Comparison of ENCODE assay signal across 7 cellular contexts in genomic region chr7:38368191-38368605, GRCh38.
DNase-seq lines count a peak whose midpoint lies in the region; ATAC-seq, FAIRE-seq and TF ChIP-seq lines count a peak whose summit lies in the region.

No MANE protein-coding gene starts in this region.

- peak; percentile 51 to 74 for TF ChIP-seq RAD21 in liver (IDR thresholded peaks at IDR 0.05)

- no peaks in the 10 kb centered on the region for H3K9me3 ChIP-seq in liver (ENCODE audit: control insufficient read depth in 4 of 4, low read length in 3 of 4)

- TF ChIP-seq CTCF in WI38 (IDR thresholded peaks at IDR 0.05; ENCODE audit: low read depth, low read length) (peak; percentile 65), cardiac fibroblast (IDR thresholded peaks at IDR 0.05; ENCODE audit: low read depth, low read length) (peak; percentile 94), liver (IDR thresholded peaks at IDR 0.05; ENCODE audit: low read depth, low read length, missing input control) (peak; percentile 61)

- H3K27ac ChIP-seq in liver (ENCODE audit: low read depth in 1 of 2, low read length in 2 of 2), result no peak overlapping the region

- TF ChIP-seq POLR2A in GM12891 (IDR thresholded peaks at IDR 0.05; ENCODE audit: low read depth, low read length), result no peak

- H3K27me3 ChIP-seq in liver (ENCODE audit: control insufficient read depth in 4 of 4, insufficient read depth in 4 of 4, low read length in 3 of 4), result no peaks in the 10 kb centered on the region

- peak; percentile 69 for FAIRE-seq in GM12891 (lab: Jason Lieb, UNC)

- no peaks in the 10 kb centered on the region for H3K36me3 ChIP-seq in liver (ENCODE audit: control insufficient read depth in 4 of 4, insufficient read depth in 3 of 4, low read depth in 1 of 4, low read length in 3 of 4)

- peaks cover 0 to 3% (median 0%) of the 10 kb centered on the region in 4 donors for H3K4me1 ChIP-seq in liver (ENCODE audit: control insufficient read depth in 4 of 4, insufficient read depth in 4 of 4, low read length in 3 of 4)

- WGBS in liver, result 44% methylated on average over 5 of the region's 5 CpGs

- H3K4me3 ChIP-seq in WI38 (ENCODE audit: low read depth, low read length) (no peak overlapping the region), cardiac fibroblast (replicated peaks in 1 of 2; ENCODE audit: low read depth in 2 of 2, low read length in 2 of 2) (no peak overlapping the region), liver (ENCODE audit: low read depth in 1 of 3, low read length in 3 of 3) (no peak overlapping the region)

- H3K9ac ChIP-seq in liver (ENCODE audit: low read depth in 1 of 2, low read length in 2 of 2), result no peak overlapping the region

- peak; percentile 60 for ATAC-seq in HG02623 (IDR thresholded peaks at IDR 0.05; ENCODE audit: unreplicated experiment)

- DNase-seq in GM12891 (ENCODE audit: insufficient read length, low spot score) (peak; percentile 25), NCI-H2107 (lab: John Stamatoyannopoulos, UW) (peak; percentile 15), cardiac fibroblast (ENCODE audit: low read depth in 2 of 2) (peak; percentile 69 to 83)
- peak; percentile 54 to 61 for DNase-seq in stimulated activated CD8-positive, alpha-beta memory T cell treated with anti-CD3 and anti-CD28 coated beads, Interleukin-2, amount 100 ng/mL, for 1 hour (ENCODE audit: low read depth in 2 of 2)

TF ChIP-seq in GM12891, 5 proteins besides CTCF, POLR2A, EP300 and RAD21:
- TF ChIP-seq SPI1 (IDR thresholded peaks at IDR 0.05; ENCODE audit: low read depth, low read length) (no peak), PAX5 (IDR thresholded peaks at IDR 0.05; ENCODE audit: insufficient read depth, low read length, severe bottlenecking) (no peak), POU2F2 (IDR thresholded peaks at IDR 0.05; ENCODE audit: low read depth, low read length) (no peak), POLR2AphosphoS5 (IDR thresholded peaks at IDR 0.05; ENCODE audit: low read depth, low read length) (no peak), TAF1 (IDR thresholded peaks at IDR 0.05; ENCODE audit: low read depth, low read length) (no peak)

TF ChIP-seq in liver, 16 proteins besides CTCF, POLR2A, EP300 and RAD21:
- TF ChIP-seq SP1 (IDR thresholded peaks at IDR 0.05), result no peak
- TF ChIP-seq YY1 (IDR thresholded peaks at IDR 0.05), result no peak
- no peak for TF ChIP-seq REST (IDR thresholded peaks at IDR 0.05)
- no peak for TF ChIP-seq FOXA2 (IDR thresholded peaks at IDR 0.05)
- TF ChIP-seq EGR1 (IDR thresholded peaks at IDR 0.05; ENCODE audit: low read depth in 2 of 2), result no peak
- TF ChIP-seq NR2F2 (IDR thresholded peaks at IDR 0.05), result no peak
- no peak for TF ChIP-seq HNF4A (conservative IDR thresholded peaks at IDR 0.05)
- no peak for TF ChIP-seq FOXA1 (IDR thresholded peaks at IDR 0.05)
- no peak for TF ChIP-seq ATF3 (IDR thresholded peaks at IDR 0.05)

Comparison
In these comparisons a context has a peak if more than half of its experiments do, and no peak if none do; other contexts are left out.
1. DNase-seq: peak in every context shown above with its lines; median percentile 76 in cardiac fibroblast; 58 in stimulated activated CD8-positive, alpha-beta memory T cell treated with anti-CD3 and anti-CD28 coated beads, Interleukin-2, amount 100 ng/mL, for 1 hour; 25 in GM12891; 15 in NCI-H2107.